In genomic region chr5:7398596-7399260, GRCh38 we compare ENCODE assay signal across 22 cellular contexts. TPM values are rescaled to one million over a fixed set of nuclear protein-coding genes. Genes with fewer than 3 reads are reported as not detected.
DNase-seq lines count a peak whose midpoint lies in the region; ATAC-seq and TF ChIP-seq lines count a peak whose summit lies in the region.
"Had no signal": no experiment of that assay in that cellular context is flagged by ENCODE, and none has a peak within 500 bp of the region (broad histone marks: within the 10 kb centered on the region; RNA-seq: fewer than 3 reads in every experiment).

No MANE protein-coding gene starts in this region.

- H3K9me3 Mint-ChIP-seq in brain: peaks cover 0 to 2% (median 0%) of the 10 kb centered on the region in 5 experiments
- H3K9me3 Mint-ChIP-seq in nephron progenitor cell: no peaks in the 10 kb centered on the region
- H3K9me3 Mint-ChIP-seq: activated B cell treated with CpG ODN at 0.5 μM for 24 hours; activated CD4-positive, alpha-beta memory T cell treated with anti-CD3 and anti-CD28 coated beads for 36 hours; T-helper 2 cell treated with Interferon-gamma antibody and Interleukin-4, amounts not matched to agents 5 μg/mL and 100 μg/mL, for 36 hours had no signal

- H3K36me3 Mint-ChIP-seq in brain: no peaks in the 10 kb centered on the region
- H3K36me3 Mint-ChIP-seq in nephron progenitor cell (ENCODE audit: low read depth): peaks cover 24% of the 10 kb centered on the region

- ATAC-seq in HG03521 (IDR thresholded peaks at IDR 0.05; ENCODE audit: unreplicated experiment): no peak
- ATAC-seq in GM21447 (IDR thresholded peaks at IDR 0.05; ENCODE audit: unreplicated experiment): no peak
- no peak for ATAC-seq in GM18520 (IDR thresholded peaks at IDR 0.05; ENCODE audit: unreplicated experiment)
- ATAC-seq: PC-3 had no signal

- H3K27ac Mint-ChIP-seq in brain: peak overlapping the region; percentile 0 to 89 (median 76)
- H3K27ac Mint-ChIP-seq in nephron progenitor cell: no peak overlapping the region
- H3K27ac Mint-ChIP-seq: activated B cell treated with CpG ODN at 0.5 μM for 24 hours; activated CD4-positive, alpha-beta memory T cell treated with anti-CD3 and anti-CD28 coated beads for 36 hours; T-helper 2 cell treated with Interferon-gamma antibody and Interleukin-4, amounts not matched to agents 5 μg/mL and 100 μg/mL, for 36 hours had no signal

- peaks cover 21% of the 10 kb centered on the region for H3K27me3 Mint-ChIP-seq in brain
- H3K27me3 Mint-ChIP-seq in nephron progenitor cell (ENCODE audit: low read depth, poor library complexity): peaks cover 7% of the 10 kb centered on the region

- DNase-seq in DMS79 treated with DMSO at 0.1 percent for 48 hours (lab: John Stamatoyannopoulos, UW) (peak; percentile 54), NCI-H128 (lab: John Stamatoyannopoulos, UW; ENCODE audit: unreplicated experiment) (peak; percentile 54), nephron progenitor cell (no peak), HT-29 (ENCODE audit: low spot score) (no peak)
- DNase-seq: ACHN; activated B cell treated with CpG ODN at 0.5 μM for 24 hours; activated CD4-positive, alpha-beta memory T cell treated with anti-CD3 and anti-CD28 coated beads for 36 hours; activated gamma-delta T cell treated with Interleukin-2 at 50 U/mL for 16 hours; activated T-cell treated with anti-CD3 and anti-CD28 coated beads for 4 hours; Kasumi-1; NCI-H2171; NCI-H82; PC-3; retina; stimulated activated CD4-positive, alpha-beta T cell treated with anti-CD3 and anti-CD28 coated beads, Interleukin-12 subunit alpha, Interleukin-12 subunit beta, amount 100 ng/mL, for 4 hours; uterus had no signal

- H3K4me1 Mint-ChIP-seq in brain: peaks cover 48% of the 10 kb centered on the region
- H3K4me1 Mint-ChIP-seq in nephron progenitor cell: peaks cover 61% of the 10 kb centered on the region
- H3K4me1 Mint-ChIP-seq: activated B cell treated with CpG ODN at 0.5 μM for 24 hours had no signal

- peak overlapping the region; percentile 81 to 91 (median 90) for H3K4me3 Mint-ChIP-seq in brain
- peak overlapping the region; percentile 97 for H3K4me3 Mint-ChIP-seq in nephron progenitor cell
- H3K4me3 Mint-ChIP-seq: activated B cell treated with CpG ODN at 0.5 μM for 24 hours; activated CD4-positive, alpha-beta memory T cell treated with anti-CD3 and anti-CD28 coated beads for 36 hours; T-helper 2 cell treated with Interferon-gamma antibody and Interleukin-4, amounts not matched to agents 5 μg/mL and 100 μg/mL, for 36 hours had no signal

- no peak for TF ChIP-seq CTCF in brain (conservative IDR thresholded peaks at IDR 0.05)
- no peak for TF ChIP-seq CTCF in nephron progenitor cell (IDR thresholded peaks at IDR 0.05)

RNA-seq across cellular contexts. Expression of gene ADCY2, which starts 2.8 kb away (rescaled TPM):
- polyA plus RNA-seq in brain (ENCODE audit: insufficient read depth, low read depth, low replicate concordance): 85.6 TPM
- not detected in 2 replicates for total RNA-seq in HT-29 (2014; rRNA removed; shearing (Covaris generic))
- total RNA-seq: activated B cell treated with CpG ODN at 0.5 μM for 24 hours; activated CD4-positive, alpha-beta memory T cell treated with anti-CD3 and anti-CD28 coated beads for 36 hours; lung microvascular endothelial cell; PC-3 had no signal

Comparison
In these comparisons a context has a peak if more than half of its experiments do, and no peak if none do; other contexts are left out.
1. DNase-seq: peak in DMS79 treated with DMSO at 0.1 percent for 48 hours (single experiment) and NCI-H128 (single experiment); none in nephron progenitor cell (single experiment) and HT-29 (single experiment).